ENCODE assay signal across 17 cellular contexts in the genomic region with DNA sequence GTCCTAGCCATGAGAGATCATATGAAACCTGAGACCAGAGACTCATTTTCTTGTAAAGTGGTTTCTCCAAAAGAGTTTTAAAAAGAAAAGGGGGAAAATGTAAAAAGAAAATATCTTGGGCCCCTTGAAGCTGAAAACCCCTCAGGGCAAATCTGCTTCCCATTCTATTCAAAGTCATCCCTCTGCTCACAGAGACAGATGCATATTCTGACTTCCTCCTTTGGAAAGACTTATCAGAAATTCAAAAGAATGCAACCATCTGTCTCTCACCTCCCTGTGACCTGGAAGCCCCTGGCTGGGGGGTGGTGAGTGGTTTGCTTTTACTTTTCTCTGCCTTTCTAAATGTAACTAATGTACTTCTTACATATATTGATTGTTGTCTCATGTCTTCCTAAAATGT.
"Had no signal": no experiment of that assay in that cellular context is flagged by ENCODE, and none has a peak within 500 bp of the region (broad histone marks: within the 10 kb centered on the region; RNA-seq: fewer than 3 reads in every experiment).

No MANE protein-coding gene starts in this region.

- H3K9me3 ChIP-seq: esophagus muscularis mucosa, gastrocnemius medialis, ovary, thoracic aorta had no signal

- H3K4me3 ChIP-seq: esophagus muscularis mucosa, gastrocnemius medialis, mucosa of descending colon, ovary, stomach, thoracic aorta, transverse colon had no signal

- H3K4me1 Mint-ChIP-seq: naive thymus-derived CD8-positive, alpha-beta T cell had no signal

- DNase-seq: effector memory CD4-positive, alpha-beta T cell; gastrocnemius medialis; islet precursor cell; mammary epithelial cell; mucosa of descending colon; naive thymus-derived CD8-positive, alpha-beta T cell; ovary; right cardiac atrium; small intestine; stimulated activated CD4-positive, alpha-beta T cell treated with anti-CD3 and anti-CD28 coated beads, Interleukin-12 subunit alpha, Interleukin-12 subunit beta, amount 100 ng/mL, for 4 hours; stimulated activated naive CD4-positive, alpha-beta T cell; stomach; substantia nigra; transverse colon had no signal

- H3K27me3 Mint-ChIP-seq: naive thymus-derived CD8-positive, alpha-beta T cell had no signal

- H3K36me3 Mint-ChIP-seq: naive thymus-derived CD8-positive, alpha-beta T cell had no signal

- H3K27me3 ChIP-seq: esophagus muscularis mucosa, gastrocnemius medialis, ovary, stomach, transverse colon had no signal

- H3K27ac ChIP-seq: epithelial cell of prostate, esophagus muscularis mucosa, gastrocnemius medialis, ovary, stomach, thoracic aorta, transverse colon had no signal

- H3K4me3 Mint-ChIP-seq: naive thymus-derived CD8-positive, alpha-beta T cell had no signal

- H3K36me3 ChIP-seq: esophagus muscularis mucosa, gastrocnemius medialis, ovary, stomach, thoracic aorta, transverse colon had no signal

- ATAC-seq: gastrocnemius medialis; mucosa of descending colon; naive thymus-derived CD8-positive, alpha-beta T cell; right cardiac atrium had no signal
